13 cellular contexts compared by ENCODE assay signal in genomic region chr1:25505706-25506385, GRCh38. TPM values are rescaled to one million over a fixed set of nuclear protein-coding genes. Genes with fewer than 3 reads are reported as not detected.
A peak's percentile ranks its signal among the peaks of the same experiment; 100 is the strongest.
DNase-seq lines count a peak whose midpoint lies in the region; ATAC-seq and TF ChIP-seq lines count a peak whose summit lies in the region.
"Had no signal": no experiment of that assay in that cellular context is flagged by ENCODE, and none has a peak within 500 bp of the region (broad histone marks: within the 10 kb centered on the region; RNA-seq: fewer than 3 reads in every experiment).

No MANE protein-coding gene starts in this region.

- 0 out of 2 replicates have a peak overlapping the region, but pooled peaks have one; percentile 32 for H3K4me3 ChIP-seq in HUES48 (ENCODE audit: low read depth, low read length)
- H3K4me3 ChIP-seq: dorsolateral prefrontal cortex had no signal

- no peaks in the 10 kb centered on the region for H3K36me3 ChIP-seq in HUES48 (ENCODE audit: control insufficient read depth, insufficient read depth, low read length)

- no TSS peak for BruUV-seq in Calu3 (replicated peaks; lab: Mats Ljungman, UMichigan)

- H3K27me3 ChIP-seq in HUES48 (ENCODE audit: control insufficient read depth, insufficient read depth, low read length), result no peaks in the 10 kb centered on the region
- H3K27me3 ChIP-seq: dorsolateral prefrontal cortex had no signal

- no peak for ATAC-seq in central memory CD8-positive, alpha-beta T cell (replicated peaks; ENCODE audit: extremely low read depth, poor library complexity, severe bottlenecking)
- no peak for ATAC-seq in naive thymus-derived CD8-positive, alpha-beta T cell
- ATAC-seq: activated CD4-positive, alpha-beta T cell treated with anti-CD3 and anti-CD28 coated beads for 36 hours had no signal

- no peaks in the 10 kb centered on the region for H3K9me3 Mint-ChIP-seq in Calu3 (ENCODE audit: low read depth, unreplicated experiment)
- H3K9me3 Mint-ChIP-seq in central memory CD8-positive, alpha-beta T cell, result no peaks in the 10 kb centered on the region
- peaks cover 0 to 2% (median 0%) of the 10 kb centered on the region in 9 donors for H3K9me3 Mint-ChIP-seq in naive thymus-derived CD8-positive, alpha-beta T cell

- no peak for TF ChIP-seq CTCF in Calu3 (IDR thresholded peaks at IDR 0.05; ENCODE audit: unreplicated experiment)

- POLR2A ChIA-PET in naive thymus-derived CD8-positive, alpha-beta T cell (lab: Charles Lee), result interaction anchor here (0.5 to 6.9 kb wide), 10 partner anchors 14 to 1673 kb away, joined by 3 to 90 read pairs (median 6); partner anchors contain the start of gene MTFR1L

- H3K4me1 Mint-ChIP-seq in Calu3 (ENCODE audit: low read depth, unreplicated experiment), result no peaks in the 10 kb centered on the region
- H3K4me1 Mint-ChIP-seq in central memory CD8-positive, alpha-beta T cell, result peaks cover 13% of the 10 kb centered on the region
- peaks cover 12 to 36% (median 33%) of the 10 kb centered on the region in 4 donors for H3K4me1 Mint-ChIP-seq in naive thymus-derived CD8-positive, alpha-beta T cell

- peak overlapping the region; percentile 54 for H3K27ac Mint-ChIP-seq in Calu3 (ENCODE audit: unreplicated experiment)
- H3K27ac Mint-ChIP-seq in central memory CD8-positive, alpha-beta T cell (ENCODE audit: low read depth), result peak overlapping the region; percentile 76
- peak overlapping the region; percentile 79 to 95 (median 89) for H3K27ac Mint-ChIP-seq in naive thymus-derived CD8-positive, alpha-beta T cell

- H3K27me3 Mint-ChIP-seq in Calu3 (ENCODE audit: unreplicated experiment), result no peaks in the 10 kb centered on the region
- peaks cover 8% of the 10 kb centered on the region for H3K27me3 Mint-ChIP-seq in central memory CD8-positive, alpha-beta T cell
- no peaks in the 10 kb centered on the region for H3K27me3 Mint-ChIP-seq in naive thymus-derived CD8-positive, alpha-beta T cell
- H3K27me3 Mint-ChIP-seq: activated CD4-positive, alpha-beta T cell treated with anti-CD3 and anti-CD28 coated beads for 36 hours had no signal

- peak overlapping the region; percentile 65 for H3K4me3 Mint-ChIP-seq in Calu3 (ENCODE audit: low read depth, unreplicated experiment)
- peak overlapping the region; percentile 63 for H3K4me3 Mint-ChIP-seq in central memory CD8-positive, alpha-beta T cell
- H3K4me3 Mint-ChIP-seq in naive thymus-derived CD8-positive, alpha-beta T cell, result peak overlapping the region in 8 of 10 donors; percentile 58 to 85 (median 83)

- no peak overlapping the region for H3K27ac ChIP-seq in HUES48 (ENCODE audit: low read depth, low read length)

- peaks cover 7% of the 10 kb centered on the region for H3K36me3 Mint-ChIP-seq in Calu3 (ENCODE audit: insufficient read depth, unreplicated experiment)
- peaks cover 4% of the 10 kb centered on the region for H3K36me3 Mint-ChIP-seq in central memory CD8-positive, alpha-beta T cell (ENCODE audit: insufficient read depth)
- peaks cover 0 to 3% (median under 1%) of the 10 kb centered on the region in 3 donors for H3K36me3 Mint-ChIP-seq in naive thymus-derived CD8-positive, alpha-beta T cell

- peak overlapping the region; percentile 5; the same call in 1 of the 2 replicates for H3K9ac ChIP-seq in HUES48 (ENCODE audit: low read depth, low read length)

- H3K4me1 ChIP-seq in HUES48 (ENCODE audit: control insufficient read depth, insufficient read depth, low read length), result peaks cover 26% of the 10 kb centered on the region

- CTCF ChIA-PET in Calu3 (lab: Charles Lee), result interaction anchor here (0.6 kb wide), 1 partner anchor 18 kb away, joined by 6 read pairs; no protein-coding TSS in a partner anchor

- intact Hi-C loops in Calu3 (cut with micrococcal nuclease; ENCODE audit: unreplicated experiment), result no loop called here

- DNase-seq in Calu3 (no peak), NCI-H146 treated with DMSO at 0.1 percent for 48 hours (lab: John Stamatoyannopoulos, UW; ENCODE audit: unreplicated experiment) (no peak), amniotic stem cell (lab: John Stamatoyannopoulos, UW) (no peak), CD1c-positive myeloid dendritic cell (ENCODE audit: extremely low spot score) (no peak)
- DNase-seq in central memory CD8-positive, alpha-beta T cell (ENCODE audit: low spot score in 2 of 2), result no peak
- no peak for DNase-seq in naive thymus-derived CD8-positive, alpha-beta T cell
- DNase-seq: activated CD4-positive, alpha-beta T cell treated with anti-CD3 and anti-CD28 coated beads for 36 hours; HCEC 1CT; NCI-H345; SHP77; stimulated activated naive CD4-positive, alpha-beta T cell had no signal

- H3K9me3 ChIP-seq in HUES48 (ENCODE audit: control insufficient read depth, insufficient read depth, low read length), result no peaks in the 10 kb centered on the region

RNA-seq across cellular contexts. Expression of gene LDLRAP1, which starts 37.6 kb away (rescaled TPM):
- total RNA-seq in Calu3 (2022), result 8.3 and 12.2 TPM in 2 replicates
- total RNA-seq in naive thymus-derived CD8-positive, alpha-beta T cell, result 100 to 1,000 TPM; 361 to 364 TPM
- 100 to 1,000 TPM; 387 to 877 (median 421) TPM for polyA plus RNA-seq in naive thymus-derived CD8-positive, alpha-beta T cell

Comparison
In these comparisons a context has a peak if more than half of its experiments do, and no peak if none do; other contexts are left out.
1. RNA of gene LDLRAP1, which starts 37.6 kb away (total RNA-seq): 361 to 364 TPM in naive thymus-derived CD8-positive, alpha-beta T cell; 8.3 to 12.2 TPM in Calu3; every median in the first group is over 10 times any median in the second.
2. Peak in every context shown above with its lines, with median percentiles within 50 percentile points of each other: H3K27ac Mint-ChIP-seq and H3K4me3 Mint-ChIP-seq.